In the genomic region with DNA sequence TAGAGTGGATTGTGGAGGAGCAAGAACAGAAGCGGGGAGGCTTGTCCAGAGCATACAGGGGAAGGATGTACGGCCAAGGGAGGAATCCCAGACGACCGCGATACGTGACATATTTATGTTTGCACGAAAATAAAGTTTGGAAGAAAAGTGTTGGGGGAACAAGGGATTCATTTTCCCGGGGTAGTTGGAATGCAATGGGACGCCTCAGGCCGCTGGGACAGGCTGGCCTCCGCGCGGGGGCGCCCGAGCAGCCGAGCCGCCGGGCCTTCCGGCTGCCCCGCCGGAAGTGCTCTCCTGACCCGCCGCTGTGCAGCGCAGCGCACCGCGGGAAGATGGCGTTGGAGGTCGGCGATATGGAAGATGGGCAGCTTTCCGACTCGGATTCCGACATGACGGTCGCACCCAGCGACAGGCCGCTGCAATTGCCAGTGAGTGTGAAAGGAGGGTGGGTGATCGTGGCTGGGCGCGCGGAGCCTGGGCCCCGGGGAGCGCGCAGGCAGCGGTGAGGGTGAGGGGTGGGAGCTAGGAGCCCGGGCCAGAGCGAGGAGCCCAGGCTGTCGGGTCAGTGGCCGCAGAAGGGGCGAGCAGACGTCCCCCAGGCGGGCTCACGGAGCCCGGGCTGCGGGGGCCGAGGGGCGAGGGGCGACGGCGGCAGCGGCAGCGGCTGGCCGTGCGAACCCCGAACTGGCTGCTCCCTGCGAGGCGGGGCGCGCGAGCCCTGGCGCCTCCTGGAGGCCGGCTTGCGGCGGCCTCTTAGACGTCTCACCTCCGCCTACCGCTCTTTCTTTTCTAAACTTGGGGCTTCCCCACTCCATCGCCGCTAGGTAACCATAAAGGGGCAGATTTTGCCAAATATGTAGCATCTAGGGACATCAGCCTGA, we compare ENCODE assay signal across 1 cellular context.
TF ChIP-seq lines count a peak whose summit lies in the region.

A gene with protein sequence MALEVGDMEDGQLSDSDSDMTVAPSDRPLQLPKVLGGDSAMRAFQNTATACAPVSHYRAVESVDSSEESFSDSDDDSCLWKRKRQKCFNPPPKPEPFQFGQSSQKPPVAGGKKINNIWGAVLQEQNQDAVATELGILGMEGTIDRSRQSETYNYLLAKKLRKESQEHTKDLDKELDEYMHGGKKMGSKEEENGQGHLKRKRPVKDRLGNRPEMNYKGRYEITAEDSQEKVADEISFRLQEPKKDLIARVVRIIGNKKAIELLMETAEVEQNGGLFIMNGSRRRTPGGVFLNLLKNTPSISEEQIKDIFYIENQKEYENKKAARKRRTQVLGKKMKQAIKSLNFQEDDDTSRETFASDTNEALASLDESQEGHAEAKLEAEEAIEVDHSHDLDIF (plus strand): TSS at position 317 of the 881 bp plus-strand sequence. CDS start 16 bp downstream, at position 333.

TF ChIP-seq in H1, 55 proteins besides CTCF, POLR2A, EP300 and RAD21 (continued from another document and continues in another):
- TF ChIP-seq, protein P1, sequence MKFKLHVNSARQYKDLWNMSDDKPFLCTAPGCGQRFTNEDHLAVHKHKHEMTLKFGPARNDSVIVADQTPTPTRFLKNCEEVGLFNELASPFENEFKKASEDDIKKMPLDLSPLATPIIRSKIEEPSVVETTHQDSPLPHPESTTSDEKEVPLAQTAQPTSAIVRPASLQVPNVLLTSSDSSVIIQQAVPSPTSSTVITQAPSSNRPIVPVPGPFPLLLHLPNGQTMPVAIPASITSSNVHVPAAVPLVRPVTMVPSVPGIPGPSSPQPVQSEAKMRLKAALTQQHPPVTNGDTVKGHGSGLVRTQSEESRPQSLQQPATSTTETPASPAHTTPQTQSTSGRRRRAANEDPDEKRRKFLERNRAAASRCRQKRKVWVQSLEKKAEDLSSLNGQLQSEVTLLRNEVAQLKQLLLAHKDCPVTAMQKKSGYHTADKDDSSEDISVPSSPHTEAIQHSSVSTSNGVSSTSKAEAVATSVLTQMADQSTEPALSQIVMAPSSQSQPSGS (IDR thresholded peaks at IDR 0.05; ENCODE audit: low read length), result no peak
- TF ChIP-seq ASH2L (IDR thresholded peaks at IDR 0.05; ENCODE audit: low read length) (peak; percentile 97), TCF12 (IDR thresholded peaks at IDR 0.05; ENCODE audit: low read depth, low read length) (no peak), TEAD4 (IDR thresholded peaks at IDR 0.05; ENCODE audit: low read depth, low read length) (peak; percentile 82), HDAC2 (IDR thresholded peaks at IDR 0.05; ENCODE audit: borderline replicate concordance in 1 of 2, low read depth in 2 of 2, low read length in 2 of 2) (peak in 1 of 2 experiments; percentile 76; a peak in 1 of 4 replicates), SP1 (IDR thresholded peaks at IDR 0.05; ENCODE audit: low read depth, low read length) (no peak), POLR2AphosphoS5 (IDR thresholded peaks at IDR 0.05; ENCODE audit: low read depth, low read length) (peak; percentile 97), GTF2F1 (IDR thresholded peaks at IDR 0.05; ENCODE audit: borderline replicate concordance, low read depth, low read length) (no peak), RBBP5 (IDR thresholded peaks at IDR 0.05; ENCODE audit: borderline replicate concordance, low read depth, low read length) (peak; percentile 84), SP4 (IDR thresholded peaks at IDR 0.05; ENCODE audit: low read length) (0 out of 2 replicates have a peak, but pooled peaks have one; percentile 55), TAF1 (IDR thresholded peaks at IDR 0.05; ENCODE audit: low read depth, low read length) (peak; percentile 94), KDM1A (IDR thresholded peaks at IDR 0.05; ENCODE audit: borderline replicate concordance, low read length) (no peak; the same call in 1 of the 2 replicates), POU5F1 (IDR thresholded peaks at IDR 0.05; ENCODE audit: low read depth, low read length) (no peak), EGR1 (IDR thresholded peaks at IDR 0.05; ENCODE audit: borderline replicate concordance, low read depth, low read length) (no peak), TAF7 (optimal IDR thresholded peaks at IDR 0.05; ENCODE audit: borderline replicate concordance, low read depth, low read length) (peak; percentile 83), CHD2 (IDR thresholded peaks at IDR 0.05; ENCODE audit: low read length) (peak; percentile 25; the same call in 1 of the 2 replicates), CBX8 (IDR thresholded peaks at IDR 0.05; ENCODE audit: borderline replicate concordance, low read depth, low read length) (no peak), ZNF274 (IDR thresholded peaks at IDR 0.05; ENCODE audit: borderline replicate concordance, extremely low read depth, low read length) (no peak), FOSL1 (IDR thresholded peaks at IDR 0.05; ENCODE audit: insufficient read depth, low read depth, low read length) (no peak), SRF (IDR thresholded peaks at IDR 0.05; ENCODE audit: low read depth, low read length) (no peak), BACH1 (IDR thresholded peaks at IDR 0.05; ENCODE audit: low read length) (peak; percentile 63; the same call in 1 of the 2 replicates), EZH2 (IDR thresholded peaks at IDR 0.05; ENCODE audit: low read depth, low read length, severe bottlenecking) (no peak), HDAC6 (IDR thresholded peaks at IDR 0.05; ENCODE audit: low read depth, low read length) (no peak), CREB1 (IDR thresholded peaks at IDR 0.05) (no peak), KDM4A (IDR thresholded peaks at IDR 0.05; ENCODE audit: low read depth, low read length, severe bottlenecking) (peak; percentile 92), SAP30 (IDR thresholded peaks at IDR 0.05; ENCODE audit: insufficient read depth, insufficient replicate concordance, low read length) (no peak), BCL11A (IDR thresholded peaks at IDR 0.05; ENCODE audit: low read depth in 2 of 2, low read length in 2 of 2) (no peak), SIN3A (conservative IDR thresholded peaks at IDR 0.05 in 1 of 2, IDR thresholded peaks at IDR 0.05 in 1 of 2; ENCODE audit: low read depth in 1 of 2, low read length in 2 of 2) (no peak), CBX5 (IDR thresholded peaks at IDR 0.05; ENCODE audit: low read depth, low read length) (no peak), RFX5 (IDR thresholded peaks at IDR 0.05; ENCODE audit: borderline replicate concordance, low read depth, low read length) (no peak), KDM5A (IDR thresholded peaks at IDR 0.05; ENCODE audit: low read length) (peak; percentile 81), NRF1 (IDR thresholded peaks at IDR 0.05; ENCODE audit: low read depth, low read length) (no peak), CTBP2 (IDR thresholded peaks at IDR 0.05; ENCODE audit: borderline replicate concordance, insufficient read depth, insufficient read length, low read length) (no peak), MAFK (IDR thresholded peaks at IDR 0.05; ENCODE audit: low read depth, low read length) (no peak), JUND (IDR thresholded peaks at IDR 0.05; ENCODE audit: low read length) (0 out of 2 replicates have a peak, but pooled peaks have one; percentile 45), CHD1 (IDR thresholded peaks at IDR 0.05; ENCODE audit: low read depth, low read length) (no peak), NANOG (IDR thresholded peaks at IDR 0.05; ENCODE audit: insufficient read depth, low read depth, low read length, poor library complexity, severe bottlenecking) (no peak), RXRA (IDR thresholded peaks at IDR 0.05; ENCODE audit: insufficient read depth, low read depth, low read length) (no peak), TBP (IDR thresholded peaks at IDR 0.05; ENCODE audit: low read depth, low read length) (peak; percentile 76), SUZ12 (IDR thresholded peaks at IDR 0.05; ENCODE audit: low read length) (no peak), PHF8 (conservative IDR thresholded peaks at IDR 0.05; ENCODE audit: low read depth, low read length) (peak; percentile 95), SIX5 (IDR thresholded peaks at IDR 0.05; ENCODE audit: low read depth, low read length) (no peak), CEBPB (IDR thresholded peaks at IDR 0.05; ENCODE audit: low read depth, low read length) (no peak), BRCA1 (IDR thresholded peaks at IDR 0.05; ENCODE audit: low read depth, low read length) (no peak), SP2 (IDR thresholded peaks at IDR 0.05; ENCODE audit: low read length) (no peak)
- TF ChIP-seq, protein P2, sequence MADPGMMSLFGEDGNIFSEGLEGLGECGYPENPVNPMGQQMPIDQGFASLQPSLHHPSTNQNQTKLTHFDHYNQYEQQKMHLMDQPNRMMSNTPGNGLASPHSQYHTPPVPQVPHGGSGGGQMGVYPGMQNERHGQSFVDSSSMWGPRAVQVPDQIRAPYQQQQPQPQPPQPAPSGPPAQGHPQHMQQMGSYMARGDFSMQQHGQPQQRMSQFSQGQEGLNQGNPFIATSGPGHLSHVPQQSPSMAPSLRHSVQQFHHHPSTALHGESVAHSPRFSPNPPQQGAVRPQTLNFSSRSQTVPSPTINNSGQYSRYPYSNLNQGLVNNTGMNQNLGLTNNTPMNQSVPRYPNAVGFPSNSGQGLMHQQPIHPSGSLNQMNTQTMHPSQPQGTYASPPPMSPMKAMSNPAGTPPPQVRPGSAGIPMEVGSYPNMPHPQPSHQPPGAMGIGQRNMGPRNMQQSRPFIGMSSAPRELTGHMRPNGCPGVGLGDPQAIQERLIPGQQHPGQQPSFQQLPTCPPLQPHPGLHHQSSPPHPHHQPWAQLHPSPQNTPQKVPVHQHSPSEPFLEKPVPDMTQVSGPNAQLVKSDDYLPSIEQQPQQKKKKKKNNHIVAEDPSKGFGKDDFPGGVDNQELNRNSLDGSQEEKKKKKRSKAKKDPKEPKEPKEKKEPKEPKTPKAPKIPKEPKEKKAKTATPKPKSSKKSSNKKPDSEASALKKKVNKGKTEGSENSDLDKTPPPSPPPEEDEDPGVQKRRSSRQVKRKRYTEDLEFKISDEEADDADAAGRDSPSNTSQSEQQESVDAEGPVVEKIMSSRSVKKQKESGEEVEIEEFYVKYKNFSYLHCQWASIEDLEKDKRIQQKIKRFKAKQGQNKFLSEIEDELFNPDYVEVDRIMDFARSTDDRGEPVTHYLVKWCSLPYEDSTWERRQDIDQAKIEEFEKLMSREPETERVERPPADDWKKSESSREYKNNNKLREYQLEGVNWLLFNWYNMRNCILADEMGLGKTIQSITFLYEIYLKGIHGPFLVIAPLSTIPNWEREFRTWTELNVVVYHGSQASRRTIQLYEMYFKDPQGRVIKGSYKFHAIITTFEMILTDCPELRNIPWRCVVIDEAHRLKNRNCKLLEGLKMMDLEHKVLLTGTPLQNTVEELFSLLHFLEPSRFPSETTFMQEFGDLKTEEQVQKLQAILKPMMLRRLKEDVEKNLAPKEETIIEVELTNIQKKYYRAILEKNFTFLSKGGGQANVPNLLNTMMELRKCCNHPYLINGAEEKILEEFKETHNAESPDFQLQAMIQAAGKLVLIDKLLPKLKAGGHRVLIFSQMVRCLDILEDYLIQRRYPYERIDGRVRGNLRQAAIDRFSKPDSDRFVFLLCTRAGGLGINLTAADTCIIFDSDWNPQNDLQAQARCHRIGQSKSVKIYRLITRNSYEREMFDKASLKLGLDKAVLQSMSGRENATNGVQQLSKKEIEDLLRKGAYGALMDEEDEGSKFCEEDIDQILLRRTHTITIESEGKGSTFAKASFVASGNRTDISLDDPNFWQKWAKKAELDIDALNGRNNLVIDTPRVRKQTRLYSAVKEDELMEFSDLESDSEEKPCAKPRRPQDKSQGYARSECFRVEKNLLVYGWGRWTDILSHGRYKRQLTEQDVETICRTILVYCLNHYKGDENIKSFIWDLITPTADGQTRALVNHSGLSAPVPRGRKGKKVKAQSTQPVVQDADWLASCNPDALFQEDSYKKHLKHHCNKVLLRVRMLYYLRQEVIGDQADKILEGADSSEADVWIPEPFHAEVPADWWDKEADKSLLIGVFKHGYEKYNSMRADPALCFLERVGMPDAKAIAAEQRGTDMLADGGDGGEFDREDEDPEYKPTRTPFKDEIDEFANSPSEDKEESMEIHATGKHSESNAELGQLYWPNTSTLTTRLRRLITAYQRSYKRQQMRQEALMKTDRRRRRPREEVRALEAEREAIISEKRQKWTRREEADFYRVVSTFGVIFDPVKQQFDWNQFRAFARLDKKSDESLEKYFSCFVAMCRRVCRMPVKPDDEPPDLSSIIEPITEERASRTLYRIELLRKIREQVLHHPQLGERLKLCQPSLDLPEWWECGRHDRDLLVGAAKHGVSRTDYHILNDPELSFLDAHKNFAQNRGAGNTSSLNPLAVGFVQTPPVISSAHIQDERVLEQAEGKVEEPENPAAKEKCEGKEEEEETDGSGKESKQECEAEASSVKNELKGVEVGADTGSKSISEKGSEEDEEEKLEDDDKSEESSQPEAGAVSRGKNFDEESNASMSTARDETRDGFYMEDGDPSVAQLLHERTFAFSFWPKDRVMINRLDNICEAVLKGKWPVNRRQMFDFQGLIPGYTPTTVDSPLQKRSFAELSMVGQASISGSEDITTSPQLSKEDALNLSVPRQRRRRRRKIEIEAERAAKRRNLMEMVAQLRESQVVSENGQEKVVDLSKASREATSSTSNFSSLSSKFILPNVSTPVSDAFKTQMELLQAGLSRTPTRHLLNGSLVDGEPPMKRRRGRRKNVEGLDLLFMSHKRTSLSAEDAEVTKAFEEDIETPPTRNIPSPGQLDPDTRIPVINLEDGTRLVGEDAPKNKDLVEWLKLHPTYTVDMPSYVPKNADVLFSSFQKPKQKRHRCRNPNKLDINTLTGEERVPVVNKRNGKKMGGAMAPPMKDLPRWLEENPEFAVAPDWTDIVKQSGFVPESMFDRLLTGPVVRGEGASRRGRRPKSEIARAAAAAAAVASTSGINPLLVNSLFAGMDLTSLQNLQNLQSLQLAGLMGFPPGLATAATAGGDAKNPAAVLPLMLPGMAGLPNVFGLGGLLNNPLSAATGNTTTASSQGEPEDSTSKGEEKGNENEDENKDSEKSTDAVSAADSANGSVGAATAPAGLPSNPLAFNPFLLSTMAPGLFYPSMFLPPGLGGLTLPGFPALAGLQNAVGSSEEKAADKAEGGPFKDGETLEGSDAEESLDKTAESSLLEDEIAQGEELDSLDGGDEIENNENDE (IDR thresholded peaks at IDR 0.05; ENCODE audit: insufficient replicate concordance, low read length), result no peak
- TF ChIP-seq, protein P3, sequence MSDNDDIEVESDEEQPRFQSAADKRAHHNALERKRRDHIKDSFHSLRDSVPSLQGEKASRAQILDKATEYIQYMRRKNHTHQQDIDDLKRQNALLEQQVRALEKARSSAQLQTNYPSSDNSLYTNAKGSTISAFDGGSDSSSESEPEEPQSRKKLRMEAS (IDR thresholded peaks at IDR 0.05), result peak; percentile 37; the same call in 1 of the 2 replicates
- TF ChIP-seq, protein P4, sequence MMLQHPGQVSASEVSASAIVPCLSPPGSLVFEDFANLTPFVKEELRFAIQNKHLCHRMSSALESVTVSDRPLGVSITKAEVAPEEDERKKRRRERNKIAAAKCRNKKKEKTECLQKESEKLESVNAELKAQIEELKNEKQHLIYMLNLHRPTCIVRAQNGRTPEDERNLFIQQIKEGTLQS (IDR thresholded peaks at IDR 0.05; ENCODE audit: insufficient read depth, low read depth, low read length), result no peak
- TF ChIP-seq, protein P5, sequence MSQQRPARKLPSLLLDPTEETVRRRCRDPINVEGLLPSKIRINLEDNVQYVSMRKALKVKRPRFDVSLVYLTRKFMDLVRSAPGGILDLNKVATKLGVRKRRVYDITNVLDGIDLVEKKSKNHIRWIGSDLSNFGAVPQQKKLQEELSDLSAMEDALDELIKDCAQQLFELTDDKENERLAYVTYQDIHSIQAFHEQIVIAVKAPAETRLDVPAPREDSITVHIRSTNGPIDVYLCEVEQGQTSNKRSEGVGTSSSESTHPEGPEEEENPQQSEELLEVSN (IDR thresholded peaks at IDR 0.05), result no peak
- TF ChIP-seq, protein P6, sequence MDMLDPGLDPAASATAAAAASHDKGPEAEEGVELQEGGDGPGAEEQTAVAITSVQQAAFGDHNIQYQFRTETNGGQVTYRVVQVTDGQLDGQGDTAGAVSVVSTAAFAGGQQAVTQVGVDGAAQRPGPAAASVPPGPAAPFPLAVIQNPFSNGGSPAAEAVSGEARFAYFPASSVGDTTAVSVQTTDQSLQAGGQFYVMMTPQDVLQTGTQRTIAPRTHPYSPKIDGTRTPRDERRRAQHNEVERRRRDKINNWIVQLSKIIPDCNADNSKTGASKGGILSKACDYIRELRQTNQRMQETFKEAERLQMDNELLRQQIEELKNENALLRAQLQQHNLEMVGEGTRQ (IDR thresholded peaks at IDR 0.05; ENCODE audit: low read length), result no peak
